23 cellular contexts compared by ENCODE assay signal in genomic region chr15:35320911-35321310, GRCh38.
A peak's percentile ranks its signal among the peaks of the same experiment; 100 is the strongest.
DNase-seq lines count a peak whose midpoint lies in the region; ATAC-seq, FAIRE-seq and TF ChIP-seq lines count a peak whose summit lies in the region.
"Had no signal": no experiment of that assay in that cellular context is flagged by ENCODE, and none has a peak within 500 bp of the region (broad histone marks: within the 10 kb centered on the region; RNA-seq: fewer than 3 reads in every experiment).

No MANE protein-coding gene starts in this region.

- peaks cover 6% of the 10 kb centered on the region for H3K4me1 ChIP-seq in osteoblast (ENCODE audit: insufficient read depth, low read length)
- H3K4me1 ChIP-seq: A549; BLaER1 treated with 17β-estradiol and CSF1 and Interleukin-3, amounts not matched to agents 10 nM and 100 nM had no signal

- no peak for ATAC-seq in GM19395 (IDR thresholded peaks at IDR 0.05; ENCODE audit: unreplicated experiment)
- no peak for ATAC-seq in GM18909 (IDR thresholded peaks at IDR 0.05; ENCODE audit: poor library complexity, unreplicated experiment)
- ATAC-seq: A549 had no signal

- no peaks in the 10 kb centered on the region for H3K9me3 ChIP-seq in osteoblast (ENCODE audit: low read depth, low read length)

- no peak overlapping the region for H3K4me2 ChIP-seq in osteoblast (ENCODE audit: insufficient read depth, low read length)
- H3K4me2 ChIP-seq: A549; BLaER1 treated with 17β-estradiol and CSF1 and Interleukin-3, amounts not matched to agents 10 nM and 100 nM had no signal

- FAIRE-seq in TTC549 (lab: Jason Lieb, UNC) = peak; percentile 95
- FAIRE-seq: A549, GM12891 had no signal

- H3K27me3 ChIP-seq in osteoblast (ENCODE audit: insufficient read depth, low read length) = no peaks in the 10 kb centered on the region
- H3K27me3 ChIP-seq: BLaER1 treated with 17β-estradiol and CSF1 and Interleukin-3, amounts not matched to agents 10 nM and 100 nM had no signal

- TF ChIP-seq CTCF in osteoblast (IDR thresholded peaks at IDR 0.05; ENCODE audit: extremely low read depth, low read depth, low read length) = no peak

- no peak overlapping the region for H3K27ac ChIP-seq in osteoblast (ENCODE audit: low read depth, low read length)
- H3K27ac ChIP-seq: 22Rv1; A549; BLaER1 treated with 17β-estradiol and CSF1 and Interleukin-3, amounts not matched to agents 10 nM and 100 nM had no signal

- DNase-seq in G401 (ENCODE audit: low spot score) (peak; percentile 78), cerebellar cortex (ENCODE audit: low spot score) (peak; percentile 96), osteoblast (ENCODE audit: insufficient read length, low spot score, missing footprints) (no peak), C1 segment of cervical spinal cord (lab: John Stamatoyannopoulos, UW) (no peak)
- DNase-seq: AML-193; CD4-positive, alpha-beta memory T cell; CD4-positive, CD25-positive, alpha-beta regulatory T cell; CD8-positive, alpha-beta memory T cell; COR-L47; DMS 273 treated with DMSO at 0.1 percent for 48 hours; DMS153; DMS53; DMS79; DND-41; EL; GF-D8 had no signal

- no peaks in the 10 kb centered on the region for H3K36me3 ChIP-seq in osteoblast (ENCODE audit: insufficient read depth, low read length)
- H3K36me3 ChIP-seq: BLaER1 treated with 17β-estradiol and CSF1 and Interleukin-3, amounts not matched to agents 10 nM and 100 nM had no signal

- in situ Hi-C loops in G401 (cut with HindIII; ENCODE audit: low sequenced_read_pairs) = no loop called here

- H3K79me2 ChIP-seq in osteoblast (ENCODE audit: insufficient read depth, low read length) = no peaks in the 10 kb centered on the region

- H4K20me1 ChIP-seq in osteoblast (ENCODE audit: insufficient read depth, low read length) = no peaks in the 10 kb centered on the region
- H4K20me1 ChIP-seq: BLaER1 treated with 17β-estradiol and CSF1 and Interleukin-3, amounts not matched to agents 10 nM and 100 nM had no signal

- no peak overlapping the region for H3K4me3 ChIP-seq in osteoblast (ENCODE audit: insufficient read depth, low read length)
- H3K4me3 ChIP-seq: A549; BLaER1 treated with 17β-estradiol and CSF1 and Interleukin-3, amounts not matched to agents 10 nM and 100 nM had no signal

- H2AFZ ChIP-seq in osteoblast (ENCODE audit: low read length) = peak overlapping the region; percentile 4

Comparison
In these comparisons a context has a peak if more than half of its experiments do, and no peak if none do; other contexts are left out.
1. DNase-seq: peak in G401 (single experiment) and cerebellar cortex (single experiment); none in osteoblast (single experiment) and C1 segment of cervical spinal cord (0 of 14).